Comparison of ENCODE assay signal across 20 cellular contexts in the genomic region with DNA sequence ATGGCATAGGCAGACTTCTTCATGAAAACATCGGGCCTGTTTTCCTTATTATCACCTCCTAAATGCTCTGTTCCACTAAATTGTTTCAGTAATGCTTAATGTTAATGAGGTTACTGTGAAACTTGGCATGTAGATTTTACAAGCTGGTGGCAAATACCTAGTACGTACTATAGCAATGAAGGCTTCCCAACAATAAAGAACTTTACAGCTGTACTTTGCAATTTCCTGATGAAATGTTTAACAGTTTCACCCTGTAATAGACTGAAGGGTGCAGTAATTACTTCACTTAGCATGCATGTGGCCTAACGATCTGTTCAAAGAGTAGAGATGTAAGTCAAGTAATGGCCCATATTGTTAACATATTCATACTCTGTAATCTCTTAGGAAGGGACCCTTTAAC.
"Had no signal": no experiment of that assay in that cellular context is flagged by ENCODE, and none has a peak within 500 bp of the region (broad histone marks: within the 10 kb centered on the region; RNA-seq: fewer than 3 reads in every experiment).

No MANE protein-coding gene starts in this region.

- H3K4me3 ChIP-seq: SJCRH30 had no signal

- DNase-seq: KBM-7; MV-4-11; NCI-H1048; NCI-H1105 treated with DMSO at 0.1 percent for 48 hours; NCI-H1417 treated with DMSO at 0.1 percent for 48 hours; NCI-H146; NCI-H1694 treated with DMSO at 0.1 percent for 48 hours; NCI-H1930; NCI-H2081; NCI-H2107; NCI-H2227 treated with DMSO at 0.1 percent for 48 hours; NCI-H69; NCI-H774; NK-92 treated with Interleukin-12 subunit alpha and Interleukin-12 subunit beta, amount 100 ng/mL, for 24 hours; PC-3; SHP77 treated with DMSO at 0.1 percent for 48 hours; SJCRH30 had no signal

- H3K36me3 ChIP-seq: SJCRH30 had no signal

- H3K27me3 ChIP-seq: SJCRH30 had no signal

- H3K27ac ChIP-seq: SJCRH30 had no signal

- H3K9me3 ChIP-seq: SJCRH30 had no signal

- ATAC-seq: Panc1, PC-3, Right ventricle myocardium inferior, SK-N-SH treated with all-trans-retinoic acid at 6 μM for 48 hours had no signal
